In genomic region chr11:120186799-120187591, GRCh38 we compare ENCODE assay signal across 9 cellular contexts. TPM values are rescaled to one million over a fixed set of nuclear protein-coding genes. Genes with fewer than 3 reads are reported as not detected.
DNase-seq lines count a peak whose midpoint lies in the region; ATAC-seq and TF ChIP-seq lines count a peak whose summit lies in the region.
"Had no signal": no experiment of that assay in that cellular context is flagged by ENCODE, and none has a peak within 500 bp of the region (broad histone marks: within the 10 kb centered on the region; RNA-seq: fewer than 3 reads in every experiment).

No MANE protein-coding gene starts in this region.

- H3K27me3 Mint-ChIP-seq in activated naive CD4-positive, alpha-beta T cell treated with anti-CD3 and anti-CD28 coated beads, Interleukin-2, amount 10 ng/mL, durations not matched to agents 7 days and 5 days = peaks cover 50% of the 10 kb centered on the region

- H3K36me3 Mint-ChIP-seq in activated naive CD4-positive, alpha-beta T cell treated with anti-CD3 and anti-CD28 coated beads, Interleukin-2, amount 10 ng/mL, durations not matched to agents 7 days and 5 days = no peaks in the 10 kb centered on the region
- H3K36me3 Mint-ChIP-seq: naive B cell had no signal

- H3K4me3 Mint-ChIP-seq in activated naive CD4-positive, alpha-beta T cell treated with anti-CD3 and anti-CD28 coated beads, Interleukin-2, amount 10 ng/mL, durations not matched to agents 7 days and 5 days = no peak overlapping the region
- H3K4me3 Mint-ChIP-seq: naive B cell had no signal

- no peak overlapping the region for H3K27ac Mint-ChIP-seq in activated naive CD4-positive, alpha-beta T cell treated with anti-CD3 and anti-CD28 coated beads, Interleukin-2, amount 10 ng/mL, durations not matched to agents 7 days and 5 days

- ATAC-seq in left colon = peak; percentile 59

- no peak for TF ChIP-seq POLR2A in tibial nerve (IDR thresholded peaks at IDR 0.05)

- no peak for TF ChIP-seq CTCF in tibial nerve (IDR thresholded peaks at IDR 0.05)

- no peaks in the 10 kb centered on the region for H3K9me3 Mint-ChIP-seq in activated naive CD4-positive, alpha-beta T cell treated with anti-CD3 and anti-CD28 coated beads, Interleukin-2, amount 10 ng/mL, durations not matched to agents 7 days and 5 days
- H3K9me3 Mint-ChIP-seq: naive B cell had no signal

- CTCF ChIA-PET in activated naive CD4-positive, alpha-beta T cell treated with anti-CD3 and anti-CD28 coated beads, Interleukin-2, amount 10 ng/mL, durations not matched to agents 7 days and 5 days (lab: Charles Lee) = no interaction called here

- no peaks in the 10 kb centered on the region for H3K9me3 ChIP-seq in tibial nerve

- peaks cover 0 to 82% (median 53%) of the 10 kb centered on the region in 4 donors for H3K4me1 ChIP-seq in tibial nerve

- DNase-seq in activated naive CD4-positive, alpha-beta T cell treated with anti-CD3 and anti-CD28 coated beads, Interleukin-2, amount 50 U/mL, for 16 hours = peak; percentile 12
- DNase-seq in activated naive CD4-positive, alpha-beta T cell treated with anti-CD3 and anti-CD28 coated beads, Interleukin-2, amount 10 ng/mL, durations not matched to agents 7 days and 5 days = no peak
- DNase-seq in activated CD4-positive, CD25-positive, alpha-beta regulatory T cell treated with anti-CD3 and anti-CD28 coated beads, Interleukin-2, amount 50 U/mL, for 72 hours = peak; percentile 26
- DNase-seq in left colon = peak; percentile 57 to 71
- no peak for DNase-seq in tibial nerve (ENCODE audit: low spot score in 2 of 2)
- no peak for DNase-seq in DMS114 treated with DMSO at 0.1 percent for 48 hours (lab: John Stamatoyannopoulos, UW; ENCODE audit: unreplicated experiment)
- no peak for DNase-seq in NAMALWA (ENCODE audit: low spot score)
- DNase-seq in NCI-H345 (lab: John Stamatoyannopoulos, UW) = no peak
- DNase-seq: naive B cell had no signal

- 33 to 38% methylated on average over 17 of the region's 17 CpGs for WGBS in tibial nerve, 2 donors

- H3K36me3 ChIP-seq in tibial nerve = no peaks in the 10 kb centered on the region

- peak overlapping the region; percentile 82 to 89 (median 86) for H3K27ac ChIP-seq in tibial nerve

- no peaks in the 10 kb centered on the region for H3K4me1 Mint-ChIP-seq in activated naive CD4-positive, alpha-beta T cell treated with anti-CD3 and anti-CD28 coated beads, Interleukin-2, amount 10 ng/mL, durations not matched to agents 7 days and 5 days
- H3K4me1 Mint-ChIP-seq: naive B cell had no signal

- H3K4me3 ChIP-seq in tibial nerve = no peak overlapping the region

- TF ChIP-seq EP300 in tibial nerve (IDR thresholded peaks at IDR 0.05) = peak in 1 of 2 donors; percentile 9

- intact Hi-C loops in left colon (cut with DNase I, micrococcal nuclease) = no loop called here

- H3K27me3 ChIP-seq in tibial nerve = no peaks in the 10 kb centered on the region

RNA-seq across cellular contexts. Expression of gene OAF, which starts 23.8 kb away (rescaled TPM):
- 100 to 1,000 TPM; 180 to 189 TPM for total RNA-seq in left colon
- total RNA-seq in tibial nerve = 100 to 1,000 TPM in 3 of 4 donors, 10 to 100 TPM in 1; 74.7 to 192 (median 124) TPM

RNA-seq across cellular contexts. Expression of gene TRIM29, which starts 49.1 kb away (rescaled TPM):
- total RNA-seq in left colon (1 to 10 TPM; 6.1 to 8.6 TPM), tibial nerve (10 to 100 TPM in 3 of 4 donors, 1 to 10 TPM in 1; 2.4 to 64.9 (median 40.7) TPM)

RNA-seq across cellular contexts. Expression of gene POU2F3, which starts 52.9 kb away (rescaled TPM):
- total RNA-seq in left colon = 1 to 10 TPM; 1.9 to 2.0 TPM
- total RNA-seq in tibial nerve = under 1 TPM in 1 of 4 donors, not detected in 3; 0.22 TPM

Comparison
In these comparisons a context has a peak if more than half of its experiments do, and no peak if none do; other contexts are left out.
1. DNase-seq: peak in activated naive CD4-positive, alpha-beta T cell treated with anti-CD3 and anti-CD28 coated beads, Interleukin-2, amount 50 U/mL, for 16 hours (single experiment), activated CD4-positive, CD25-positive, alpha-beta regulatory T cell treated with anti-CD3 and anti-CD28 coated beads, Interleukin-2, amount 50 U/mL, for 72 hours (single experiment) and left colon (2 of 2); none in activated naive CD4-positive, alpha-beta T cell treated with anti-CD3 and anti-CD28 coated beads, Interleukin-2, amount 10 ng/mL, durations not matched to agents 7 days and 5 days (single experiment), tibial nerve (0 of 2), DMS114 treated with DMSO at 0.1 percent for 48 hours (single experiment), NAMALWA (single experiment) and NCI-H345 (single experiment).